In genomic region chr21:43597052-43597451, GRCh38 we compare ENCODE assay signal across 13 cellular contexts.
DNase-seq lines count a peak whose midpoint lies in the region; ATAC-seq and TF ChIP-seq lines count a peak whose summit lies in the region.
"Had no signal": no experiment of that assay in that cellular context is flagged by ENCODE, and none has a peak within 500 bp of the region (broad histone marks: within the 10 kb centered on the region; RNA-seq: fewer than 3 reads in every experiment).

No MANE protein-coding gene starts in this region.

- no peak for ATAC-seq in HG02981 (IDR thresholded peaks at IDR 0.05; ENCODE audit: unreplicated experiment)
- no peak for ATAC-seq in HG02885 (IDR thresholded peaks at IDR 0.05; ENCODE audit: poor library complexity, unreplicated experiment)
- ATAC-seq: activated CD4-positive, alpha-beta T cell treated with anti-CD3 and anti-CD28 coated beads for 36 hours; activated T-cell treated with anti-CD3 and anti-CD28 coated beads, Interleukin-2, amount 50 U/mL, for 72 hours had no signal

- no peaks in the 10 kb centered on the region for H4K20me1 ChIP-seq in smooth muscle cell (ENCODE audit: low read depth)

- DNase-seq in T1000 (lab: John Stamatoyannopoulos, UW) = peak; percentile 13
- DNase-seq in fibroblast of villous mesenchyme (ENCODE audit: low read depth) = peak; percentile 83
- DNase-seq in smooth muscle cell (lab: John Stamatoyannopoulos, UW; ENCODE audit: unreplicated experiment) = no peak
- DNase-seq in NCI-H446 treated with DMSO at 0.1 percent for 48 hours (lab: John Stamatoyannopoulos, UW) = no peak
- DNase-seq: activated CD4-positive, alpha-beta T cell treated with anti-CD3 and anti-CD28 coated beads for 36 hours; activated T-cell treated with anti-CD3 and anti-CD28 coated beads, Interleukin-2, amount 50 U/mL, for 72 hours; Calu3; NCI-H1105 treated with DMSO at 0.1 percent for 48 hours; NCI-H69; sigmoid colon had no signal

- no peaks in the 10 kb centered on the region for H3K9me3 ChIP-seq in HEK293 (ENCODE audit: control insufficient read depth, insufficient read depth, low read depth, low read length)
- H3K9me3 ChIP-seq in smooth muscle cell (replicated peaks; ENCODE audit: low read depth) = no peaks in the 10 kb centered on the region
- H3K9me3 ChIP-seq: sigmoid colon had no signal

- no peaks in the 10 kb centered on the region for H3K36me3 ChIP-seq in HEK293 (ENCODE audit: control insufficient read depth in 2 of 2, insufficient read depth in 1 of 2, low read length in 2 of 2)
- H3K36me3 ChIP-seq in smooth muscle cell (ENCODE audit: low read depth) = no peaks in the 10 kb centered on the region
- H3K36me3 ChIP-seq: sigmoid colon had no signal

- H3K4me3 ChIP-seq in HEK293 (ENCODE audit: low read depth, low read length) (no peak overlapping the region), fibroblast of villous mesenchyme (ENCODE audit: low read depth, low read length) (no peak overlapping the region), smooth muscle cell (no peak overlapping the region)
- H3K4me3 ChIP-seq: sigmoid colon had no signal

- POLR2A ChIA-PET in HEK293 (lab: Yijun Ruan, JAX) = interaction anchor here (0.6 to 1.4 kb wide), 3 partner anchors 10 to 110 kb away, joined by 3 to 4 read pairs (median 4); no protein-coding TSS in a partner anchor

- no peak for TF ChIP-seq CTCF in HEK293 (tag by site-specific recombination; IDR thresholded peaks at IDR 0.05)
- TF ChIP-seq CTCF in fibroblast of villous mesenchyme (IDR thresholded peaks at IDR 0.05; ENCODE audit: insufficient read depth, low read depth, low read length) = no peak
- no peak for TF ChIP-seq CTCF in smooth muscle cell (IDR thresholded peaks at IDR 0.05; ENCODE audit: borderline replicate concordance, insufficient read depth, poor library complexity, severe bottlenecking)

- peaks cover 51% of the 10 kb centered on the region for H3F3A ChIP-seq in smooth muscle cell (ENCODE audit: low read depth)

- no peak overlapping the region for H2AFZ ChIP-seq in smooth muscle cell (ENCODE audit: low read depth)

- H3K9ac ChIP-seq in smooth muscle cell (ENCODE audit: low read depth) = no peak overlapping the region

- H3K27ac ChIP-seq in HEK293 (ENCODE audit: extremely low read depth, low read depth, low read length) = no peak overlapping the region
- peak overlapping the region; percentile 96 for H3K27ac ChIP-seq in smooth muscle cell (ENCODE audit: low read depth)
- H3K27ac ChIP-seq: sigmoid colon had no signal

- no peaks in the 10 kb centered on the region for H3K79me2 ChIP-seq in smooth muscle cell (ENCODE audit: low read depth)

- peak overlapping the region; percentile 59 for H3K4me2 ChIP-seq in smooth muscle cell

- 13% methylated on average over 1 of the region's 1 CpG for WGBS in smooth muscle cell (ENCODE audit: low lambda C conversion rate)

- H3K4me1 ChIP-seq in HEK293 (ENCODE audit: control insufficient read depth, insufficient read depth, low read length) (no peaks in the 10 kb centered on the region), smooth muscle cell (ENCODE audit: low read depth) (peaks cover 24% of the 10 kb centered on the region)

- CTCF ChIA-PET in HEK293 (lab: Yijun Ruan, JAX) = interaction anchor here (1.2 to 2.6 kb wide), 4 partner anchors 9 to 49 kb away, joined by 3 to 8 read pairs (median 8); no protein-coding TSS in a partner anchor

- H3K27me3 ChIP-seq in smooth muscle cell (ENCODE audit: low read depth) = no peaks in the 10 kb centered on the region
- H3K27me3 ChIP-seq: sigmoid colon had no signal

TF ChIP-seq in HEK293, 187 proteins besides CTCF, POLR2A, EP300 and RAD21:
- no peak for TF ChIP-seq BCL6B (tag by site-specific recombination; IDR thresholded peaks at IDR 0.05)
- no peak for TF ChIP-seq ZNF221 (tag by site-specific recombination; IDR thresholded peaks at IDR 0.05; ENCODE audit: borderline replicate concordance)
- TF ChIP-seq ZBTB17 (tag by site-specific recombination; IDR thresholded peaks at IDR 0.05) = peak; percentile 33; the same call in 1 of the 2 replicates
TF ChIP-seq in HEK293: peak in this region for 1.

Comparison
In these comparisons a context has a peak if more than half of its experiments do, and no peak if none do; other contexts are left out.
1. DNase-seq: peak in T1000 (single experiment) and fibroblast of villous mesenchyme (single experiment); none in smooth muscle cell (single experiment) and NCI-H446 treated with DMSO at 0.1 percent for 48 hours (single experiment).